Comparison of ENCODE assay signal across 1 cellular context in the genomic region with DNA sequence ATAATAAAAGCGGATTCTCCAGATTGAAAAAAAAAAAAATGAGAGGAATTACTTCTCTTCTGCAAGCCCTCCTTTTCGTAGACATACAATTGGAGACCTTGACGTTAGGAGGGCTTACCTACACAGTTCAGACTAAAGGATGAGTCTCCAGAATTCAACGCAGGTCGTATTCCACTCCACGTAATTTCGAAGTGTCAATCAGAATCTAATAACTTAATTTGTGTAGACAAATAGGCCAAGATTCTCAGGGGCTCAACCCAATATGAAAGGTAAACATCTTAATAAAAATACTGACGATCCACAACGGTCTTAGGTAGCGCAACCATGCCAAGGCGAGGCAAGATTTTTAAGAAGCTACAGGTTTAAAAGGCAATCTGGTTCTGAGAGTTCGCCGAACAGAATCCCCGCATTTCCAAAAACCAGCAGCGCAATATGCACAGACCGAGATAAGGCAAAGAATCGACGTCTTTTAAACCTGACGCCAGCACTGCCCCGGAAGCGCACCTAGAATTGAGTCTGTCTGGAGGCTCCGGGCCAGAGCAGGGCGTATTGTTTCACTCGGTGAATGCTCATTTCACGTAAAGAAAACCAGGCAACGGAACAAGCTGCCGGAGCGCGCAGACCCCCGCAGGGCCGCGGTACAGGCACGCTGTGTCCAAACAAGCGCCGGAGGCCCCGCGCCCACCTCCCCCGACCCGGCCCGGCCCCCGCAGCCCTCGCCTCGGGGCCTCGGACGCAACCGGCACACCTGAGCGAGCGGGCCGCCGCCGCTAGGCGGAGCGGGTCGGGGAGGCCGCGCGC.
A peak's percentile ranks its signal among the peaks of the same experiment; 100 is the strongest.
TF ChIP-seq lines count a peak whose summit lies in the region.

No MANE protein-coding gene starts in this region.

TF ChIP-seq in HEK293, 187 proteins besides CTCF, POLR2A, EP300 and RAD21 (continued from another document):
- TF ChIP-seq, protein P1, sequence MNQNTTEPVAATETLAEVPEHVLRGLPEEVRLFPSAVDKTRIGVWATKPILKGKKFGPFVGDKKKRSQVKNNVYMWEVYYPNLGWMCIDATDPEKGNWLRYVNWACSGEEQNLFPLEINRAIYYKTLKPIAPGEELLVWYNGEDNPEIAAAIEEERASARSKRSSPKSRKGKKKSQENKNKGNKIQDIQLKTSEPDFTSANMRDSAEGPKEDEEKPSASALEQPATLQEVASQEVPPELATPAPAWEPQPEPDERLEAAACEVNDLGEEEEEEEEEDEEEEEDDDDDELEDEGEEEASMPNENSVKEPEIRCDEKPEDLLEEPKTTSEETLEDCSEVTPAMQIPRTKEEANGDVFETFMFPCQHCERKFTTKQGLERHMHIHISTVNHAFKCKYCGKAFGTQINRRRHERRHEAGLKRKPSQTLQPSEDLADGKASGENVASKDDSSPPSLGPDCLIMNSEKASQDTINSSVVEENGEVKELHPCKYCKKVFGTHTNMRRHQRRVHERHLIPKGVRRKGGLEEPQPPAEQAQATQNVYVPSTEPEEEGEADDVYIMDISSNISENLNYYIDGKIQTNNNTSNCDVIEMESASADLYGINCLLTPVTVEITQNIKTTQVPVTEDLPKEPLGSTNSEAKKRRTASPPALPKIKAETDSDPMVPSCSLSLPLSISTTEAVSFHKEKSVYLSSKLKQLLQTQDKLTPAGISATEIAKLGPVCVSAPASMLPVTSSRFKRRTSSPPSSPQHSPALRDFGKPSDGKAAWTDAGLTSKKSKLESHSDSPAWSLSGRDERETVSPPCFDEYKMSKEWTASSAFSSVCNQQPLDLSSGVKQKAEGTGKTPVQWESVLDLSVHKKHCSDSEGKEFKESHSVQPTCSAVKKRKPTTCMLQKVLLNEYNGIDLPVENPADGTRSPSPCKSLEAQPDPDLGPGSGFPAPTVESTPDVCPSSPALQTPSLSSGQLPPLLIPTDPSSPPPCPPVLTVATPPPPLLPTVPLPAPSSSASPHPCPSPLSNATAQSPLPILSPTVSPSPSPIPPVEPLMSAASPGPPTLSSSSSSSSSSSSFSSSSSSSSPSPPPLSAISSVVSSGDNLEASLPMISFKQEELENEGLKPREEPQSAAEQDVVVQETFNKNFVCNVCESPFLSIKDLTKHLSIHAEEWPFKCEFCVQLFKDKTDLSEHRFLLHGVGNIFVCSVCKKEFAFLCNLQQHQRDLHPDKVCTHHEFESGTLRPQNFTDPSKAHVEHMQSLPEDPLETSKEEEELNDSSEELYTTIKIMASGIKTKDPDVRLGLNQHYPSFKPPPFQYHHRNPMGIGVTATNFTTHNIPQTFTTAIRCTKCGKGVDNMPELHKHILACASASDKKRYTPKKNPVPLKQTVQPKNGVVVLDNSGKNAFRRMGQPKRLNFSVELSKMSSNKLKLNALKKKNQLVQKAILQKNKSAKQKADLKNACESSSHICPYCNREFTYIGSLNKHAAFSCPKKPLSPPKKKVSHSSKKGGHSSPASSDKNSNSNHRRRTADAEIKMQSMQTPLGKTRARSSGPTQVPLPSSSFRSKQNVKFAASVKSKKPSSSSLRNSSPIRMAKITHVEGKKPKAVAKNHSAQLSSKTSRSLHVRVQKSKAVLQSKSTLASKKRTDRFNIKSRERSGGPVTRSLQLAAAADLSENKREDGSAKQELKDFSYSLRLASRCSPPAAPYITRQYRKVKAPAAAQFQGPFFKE (tag by site-specific recombination; IDR thresholded peaks at IDR 0.05; ENCODE audit: borderline replicate concordance): no peak
- TF ChIP-seq ZSCAN30 (tag by site-specific recombination; IDR thresholded peaks at IDR 0.05) (0 out of 2 replicates have a peak, but pooled peaks have one; percentile 12), FEZF1 (tag by site-specific recombination; IDR thresholded peaks at IDR 0.05) (peak; percentile 57; the same call in 1 of the 2 replicates), ZNF544 (tag by site-specific recombination; IDR thresholded peaks at IDR 0.05) (no peak), ZNF521 (tag by site-specific recombination; IDR thresholded peaks at IDR 0.05) (no peak)
- TF ChIP-seq, protein P2, sequence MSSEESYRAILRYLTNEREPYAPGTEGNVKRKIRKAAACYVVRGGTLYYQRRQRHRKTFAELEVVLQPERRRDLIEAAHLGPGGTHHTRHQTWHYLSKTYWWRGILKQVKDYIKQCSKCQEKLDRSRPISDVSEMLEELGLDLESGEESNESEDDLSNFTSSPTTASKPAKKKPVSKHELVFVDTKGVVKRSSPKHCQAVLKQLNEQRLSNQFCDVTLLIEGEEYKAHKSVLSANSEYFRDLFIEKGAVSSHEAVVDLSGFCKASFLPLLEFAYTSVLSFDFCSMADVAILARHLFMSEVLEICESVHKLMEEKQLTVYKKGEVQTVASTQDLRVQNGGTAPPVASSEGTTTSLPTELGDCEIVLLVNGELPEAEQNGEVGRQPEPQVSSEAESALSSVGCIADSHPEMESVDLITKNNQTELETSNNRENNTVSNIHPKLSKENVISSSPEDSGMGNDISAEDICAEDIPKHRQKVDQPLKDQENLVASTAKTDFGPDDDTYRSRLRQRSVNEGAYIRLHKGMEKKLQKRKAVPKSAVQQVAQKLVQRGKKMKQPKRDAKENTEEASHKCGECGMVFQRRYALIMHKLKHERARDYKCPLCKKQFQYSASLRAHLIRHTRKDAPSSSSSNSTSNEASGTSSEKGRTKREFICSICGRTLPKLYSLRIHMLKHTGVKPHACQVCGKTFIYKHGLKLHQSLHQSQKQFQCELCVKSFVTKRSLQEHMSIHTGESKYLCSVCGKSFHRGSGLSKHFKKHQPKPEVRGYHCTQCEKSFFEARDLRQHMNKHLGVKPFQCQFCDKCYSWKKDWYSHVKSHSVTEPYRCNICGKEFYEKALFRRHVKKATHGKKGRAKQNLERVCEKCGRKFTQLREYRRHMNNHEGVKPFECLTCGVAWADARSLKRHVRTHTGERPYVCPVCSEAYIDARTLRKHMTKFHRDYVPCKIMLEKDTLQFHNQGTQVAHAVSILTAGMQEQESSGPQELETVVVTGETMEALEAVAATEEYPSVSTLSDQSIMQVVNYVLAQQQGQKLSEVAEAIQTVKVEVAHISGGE (tag by site-specific recombination; conservative IDR thresholded peaks at IDR 0.05; ENCODE audit: low read depth): peak; percentile 43; the same call in 1 of the 2 replicates
